ENCODE assay signal across 8 cellular contexts in genomic region chr11:72430743-72431570, GRCh38. TPM values are rescaled to one million over a fixed set of nuclear protein-coding genes. Genes with fewer than 3 reads are reported as not detected.
DNase-seq lines count a peak whose midpoint lies in the region; ATAC-seq, FAIRE-seq and TF ChIP-seq lines count a peak whose summit lies in the region.

No MANE protein-coding gene starts in this region.

- no peak for FAIRE-seq in RCC 7860 (lab: Jason Lieb, UNC)

- H3K4me3 ChIP-seq in foreskin fibroblast (ENCODE audit: low read depth in 1 of 2, low read length in 2 of 2) = no peak overlapping the region

- TF ChIP-seq CTCF in C4-2B (conservative IDR thresholded peaks at IDR 0.05) = peak; percentile 89
- TF ChIP-seq CTCF in GM20000 (IDR thresholded peaks at IDR 0.05; ENCODE audit: extremely low read depth, missing control alignments) = peak; percentile 83
- peak; percentile 88 for TF ChIP-seq CTCF in foreskin fibroblast (IDR thresholded peaks at IDR 0.05; ENCODE audit: low read depth, low read length)
- TF ChIP-seq CTCF in omental fat pad (IDR thresholded peaks at IDR 0.05) = no peak

- H3K27ac ChIP-seq in C4-2B = 0 out of 2 replicates have a peak overlapping the region, but pooled peaks have one; percentile 1

- ATAC-seq in omental fat pad (ENCODE audit: low FRiP score) (peak; percentile 10), HG02678 (IDR thresholded peaks at IDR 0.05; ENCODE audit: unreplicated experiment) (no peak)

- DNase-seq in GM20000 (ENCODE audit: low spot score) = peak; percentile 67
- peak; percentile 41 for DNase-seq in NCI-H748 treated with DMSO at 0.1 percent for 48 hours (lab: John Stamatoyannopoulos, UW)
- DNase-seq in activated T-cell treated with anti-CD3 and anti-CD28 coated beads, Interleukin-2, amount 50 U/mL, for 48 hours = peak; percentile 51 to 61
- DNase-seq in foreskin fibroblast = peak; percentile 54 to 80
- DNase-seq in omental fat pad (ENCODE audit: low spot score) = no peak
- no peak for DNase-seq in RCC 7860 (ENCODE audit: low spot score)

RNA-seq across cellular contexts. Expression of gene CLPB, which starts 3.4 kb away (rescaled TPM):
- total RNA-seq in omental fat pad = 10 to 100 TPM; 24.7 to 29.0 (median 26.3) TPM

Comparison
In these comparisons a context has a peak if more than half of its experiments do, and no peak if none do; other contexts are left out.
1. CTCF ChIP-seq: peak in C4-2B (single experiment), GM20000 (single experiment) and foreskin fibroblast (single experiment); none in omental fat pad (0 of 3).
2. DNase-seq: peak in GM20000 (single experiment), NCI-H748 treated with DMSO at 0.1 percent for 48 hours (single experiment), activated T-cell treated with anti-CD3 and anti-CD28 coated beads, Interleukin-2, amount 50 U/mL, for 48 hours (2 of 2) and foreskin fibroblast (2 of 2); none in omental fat pad (single experiment) and RCC 7860 (single experiment).